ENCODE assay signal across 8 cellular contexts in the genomic region with DNA sequence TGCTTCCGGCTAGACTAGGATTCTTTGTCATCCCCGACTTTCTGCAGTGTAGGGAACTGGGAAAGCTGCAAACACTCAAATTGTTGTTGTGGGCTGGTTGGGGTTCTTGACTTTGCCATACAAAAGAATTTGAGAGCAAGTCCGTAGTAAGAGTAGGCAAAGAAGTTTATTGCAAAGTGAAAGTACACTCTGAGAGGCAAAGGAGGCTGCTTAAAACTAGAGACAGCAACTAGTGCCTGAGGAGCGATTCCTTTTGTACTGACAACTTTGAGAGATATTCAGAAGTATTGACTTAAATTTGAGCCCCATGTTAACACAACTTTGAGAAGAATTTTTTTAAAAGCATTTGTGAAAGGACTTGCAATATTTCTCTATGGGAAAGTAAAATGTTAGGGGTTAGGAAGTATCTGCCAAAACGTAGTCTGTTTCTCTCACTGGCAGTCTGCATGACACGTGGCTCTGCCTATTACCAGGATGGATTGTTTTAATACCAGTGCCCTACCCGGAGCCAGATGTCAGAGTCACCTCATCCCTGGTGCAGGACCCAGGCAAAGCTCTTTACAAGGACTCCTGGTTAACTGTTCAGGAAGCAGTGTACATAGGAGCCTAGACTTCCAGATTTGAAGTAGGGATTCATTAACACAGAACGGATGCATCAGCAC.
DNase-seq lines count a peak whose midpoint lies in the region; ATAC-seq and TF ChIP-seq lines count a peak whose summit lies in the region.

No MANE protein-coding gene starts in this region.

- no peak for DNase-seq in A673 (ENCODE audit: low spot score)
- peak; percentile 31 for DNase-seq in Jurkat, Clone E6-1 (ENCODE audit: low read depth, low spot score)
- DNase-seq in activated naive CD8-positive, alpha-beta T cell treated with anti-CD3 and anti-CD28 coated beads, Interleukin-2, amount 50 U/mL, for 24 hours = no peak
- DNase-seq in mucosa of descending colon = peak in 1 of 3 donors; percentile 6
- DNase-seq in NCI-H1694 treated with DMSO at 0.1 percent for 48 hours (lab: John Stamatoyannopoulos, UW) = no peak
- DNase-seq in SHP77 (lab: John Stamatoyannopoulos, UW) = no peak

- H3K4me3 Mint-ChIP-seq in activated naive CD8-positive, alpha-beta T cell treated with anti-CD3 and anti-CD28 coated beads, Interleukin-2, amount 50 U/mL, for 24 hours = peak overlapping the region; percentile 63

- ATAC-seq in activated naive CD8-positive, alpha-beta T cell treated with anti-CD3 and anti-CD28 coated beads, Interleukin-2, amount 50 U/mL, for 24 hours = peak; percentile 33
- ATAC-seq in mucosa of descending colon (peak; percentile 45), HG03045 (IDR thresholded peaks at IDR 0.05; ENCODE audit: unreplicated experiment) (no peak), HG02885 (IDR thresholded peaks at IDR 0.05; ENCODE audit: poor library complexity, unreplicated experiment) (no peak)

- H3K9me3 ChIP-seq in A673 (ENCODE audit: low read depth, low read length, poor library complexity, severe bottlenecking) = peaks cover 4% of the 10 kb centered on the region
- H3K9me3 ChIP-seq in mucosa of descending colon = no peaks in the 10 kb centered on the region

- H3K36me3 ChIP-seq in A673 (ENCODE audit: insufficient read depth, low read length, poor library complexity, severe bottlenecking) (no peaks in the 10 kb centered on the region), mucosa of descending colon (ENCODE audit: low read depth) (no peaks in the 10 kb centered on the region)

- H3K27ac ChIP-seq in A673 (ENCODE audit: low read depth, low read length, poor library complexity, severe bottlenecking) = no peak overlapping the region

- H3K4me3 ChIP-seq in A673 (ENCODE audit: low read depth, low read length, poor library complexity, severe bottlenecking) (peak overlapping the region; percentile 1), mucosa of descending colon (no peak overlapping the region)
- peak overlapping the region; percentile 8; the same call in 1 of the 2 replicates for H3K4me3 ChIP-seq in Jurkat, Clone E6-1 (ENCODE audit: low read length)

- CTCF ChIA-PET in A673 (lab: Charles Lee) = interaction anchor here (0.6 kb wide), 1 partner anchor 190 kb away, joined by 5 read pairs; no protein-coding TSS in a partner anchor

- no peaks in the 10 kb centered on the region for H3K36me3 Mint-ChIP-seq in activated naive CD8-positive, alpha-beta T cell treated with anti-CD3 and anti-CD28 coated beads, Interleukin-2, amount 50 U/mL, for 24 hours (ENCODE audit: low read depth)

- H3K27ac Mint-ChIP-seq in activated naive CD8-positive, alpha-beta T cell treated with anti-CD3 and anti-CD28 coated beads, Interleukin-2, amount 50 U/mL, for 24 hours = peak overlapping the region; percentile 48

- POLR2A ChIA-PET in A673 (lab: Charles Lee; ENCODE audit: low non-redundant PET) = no interaction called here

- H3K4me1 ChIP-seq in A673 (ENCODE audit: insufficient read depth, low read length, poor library complexity, severe bottlenecking) (no peaks in the 10 kb centered on the region), mucosa of descending colon (ENCODE audit: low read depth) (no peaks in the 10 kb centered on the region)

- H3K27me3 ChIP-seq in A673 (replicated peaks; ENCODE audit: insufficient read depth, low read depth, low read length, poor library complexity) = no peaks in the 10 kb centered on the region

- BruUV-seq in A673 (replicated peaks; lab: Mats Ljungman, UMichigan) = no TSS peak

- TF ChIP-seq CTCF in A673 (conservative IDR thresholded peaks at IDR 0.05; ENCODE audit: low read depth, low read length) = no peak
- no peak for TF ChIP-seq CTCF in mucosa of descending colon (IDR thresholded peaks at IDR 0.05)

- intact Hi-C loops in A673 (cut with micrococcal nuclease; ENCODE audit: unreplicated experiment) (no loop called here), mucosa of descending colon (cut with DNase I, micrococcal nuclease) (no loop called here)

- H3K9me3 Mint-ChIP-seq in activated naive CD8-positive, alpha-beta T cell treated with anti-CD3 and anti-CD28 coated beads, Interleukin-2, amount 50 U/mL, for 24 hours = no peaks in the 10 kb centered on the region

- peaks cover 20% of the 10 kb centered on the region for H3K4me1 Mint-ChIP-seq in activated naive CD8-positive, alpha-beta T cell treated with anti-CD3 and anti-CD28 coated beads, Interleukin-2, amount 50 U/mL, for 24 hours

- no peaks in the 10 kb centered on the region for H3K27me3 Mint-ChIP-seq in activated naive CD8-positive, alpha-beta T cell treated with anti-CD3 and anti-CD28 coated beads, Interleukin-2, amount 50 U/mL, for 24 hours

Comparison
In these comparisons a context has a peak if more than half of its experiments do, and no peak if none do; other contexts are left out.
1. ATAC-seq: peak in activated naive CD8-positive, alpha-beta T cell treated with anti-CD3 and anti-CD28 coated beads, Interleukin-2, amount 50 U/mL, for 24 hours (single experiment) and mucosa of descending colon (single experiment); none in HG03045 (single experiment) and HG02885 (single experiment).